In genomic region chr16:66590322-66590721, GRCh38 we compare ENCODE assay signal across 12 cellular contexts.
DNase-seq lines count a peak whose midpoint lies in the region; ATAC-seq and TF ChIP-seq lines count a peak whose summit lies in the region.
"Had no signal": no experiment of that assay in that cellular context is flagged by ENCODE, and none has a peak within 500 bp of the region (broad histone marks: within the 10 kb centered on the region; RNA-seq: fewer than 3 reads in every experiment).

No MANE protein-coding gene starts in this region.

- peaks cover 12% of the 10 kb centered on the region for H3K4me1 ChIP-seq in KMS-11 (ENCODE audit: low read depth, poor library complexity, severe bottlenecking)

- no peak overlapping the region; the same call in 1 of the 2 replicates for H3K9ac ChIP-seq in KMS-11

- H3K4me1 Mint-ChIP-seq in activated naive CD8-positive, alpha-beta T cell treated with anti-CD3 and anti-CD28 coated beads, Interleukin-2, amount 50 U/mL, for 24 hours = peaks cover 29% of the 10 kb centered on the region
- peaks cover 47% of the 10 kb centered on the region for H3K4me1 Mint-ChIP-seq in stimulated activated naive CD8-positive, alpha-beta T cell treated with anti-CD3 and anti-CD28 coated beads, Interleukin-15, amount 100 ng/mL, for 72 hours

- H3K4me2 ChIP-seq in KMS-11 = peak overlapping the region; percentile 65

- H3K9me3 Mint-ChIP-seq in activated naive CD8-positive, alpha-beta T cell treated with anti-CD3 and anti-CD28 coated beads, Interleukin-2, amount 50 U/mL, for 24 hours = no peaks in the 10 kb centered on the region
- H3K9me3 Mint-ChIP-seq in stimulated activated naive CD8-positive, alpha-beta T cell treated with anti-CD3 and anti-CD28 coated beads, Interleukin-15, amount 100 ng/mL, for 72 hours = no peaks in the 10 kb centered on the region

- no peaks in the 10 kb centered on the region for H4K20me1 ChIP-seq in KMS-11 (ENCODE audit: insufficient read depth)

- H3K36me3 ChIP-seq in KMS-11 (ENCODE audit: insufficient read depth) = no peaks in the 10 kb centered on the region
- H3K36me3 ChIP-seq: tibial nerve had no signal

- H3K79me2 ChIP-seq in KMS-11 (ENCODE audit: insufficient read depth, low read depth) = no peaks in the 10 kb centered on the region

- peak overlapping the region; percentile 16; the same call in 1 of the 2 replicates for H2AFZ ChIP-seq in KMS-11 (ENCODE audit: low read depth)

- H3K27ac ChIP-seq in KMS-11 = no peak overlapping the region
- H3K27ac ChIP-seq: tibial nerve had no signal

- H3K4me3 ChIP-seq in KMS-11 (IDR thresholded peaks at IDR 0.05; ENCODE audit: insufficient read depth, low read depth, low read length) = no peak overlapping the region

- peak overlapping the region; percentile 50 for H3K27ac Mint-ChIP-seq in activated naive CD8-positive, alpha-beta T cell treated with anti-CD3 and anti-CD28 coated beads, Interleukin-2, amount 50 U/mL, for 24 hours
- H3K27ac Mint-ChIP-seq in stimulated activated naive CD8-positive, alpha-beta T cell treated with anti-CD3 and anti-CD28 coated beads, Interleukin-15, amount 100 ng/mL, for 72 hours = peak overlapping the region; percentile 68 to 79

- peak; percentile 24 for DNase-seq in stimulated activated CD4-positive, alpha-beta T cell treated with anti-CD3 and anti-CD28 coated beads, Interleukin-15, amount 100 ng/mL, for 24 hours
- DNase-seq in stimulated activated CD4-positive, alpha-beta T cell treated with anti-CD3 and anti-CD28 coated beads, Interleukin-12 subunit alpha, Interleukin-12 subunit beta, amount 100 ng/mL, for 4 hours = no peak
- no peak for DNase-seq in activated naive CD8-positive, alpha-beta T cell treated with anti-CD3 and anti-CD28 coated beads, Interleukin-2, amount 50 U/mL, for 24 hours
- no peak for DNase-seq in stimulated activated naive CD8-positive, alpha-beta T cell treated with anti-CD3 and anti-CD28 coated beads, Interleukin-15, amount 100 ng/mL, for 72 hours
- DNase-seq in NK-92 treated with Interleukin-12 subunit alpha and Interleukin-12 subunit beta, amount 100 ng/mL, for 24 hours (lab: John Stamatoyannopoulos, UW) = no peak
- DNase-seq in SIG-M5 treated with dmso at 0.1 percent for 504 hours (lab: John Stamatoyannopoulos, UW; ENCODE audit: unreplicated experiment) = no peak
- no peak for DNase-seq in AG08395 (ENCODE audit: low spot score)
- DNase-seq: left ventricle myocardium superior, NCI-H187 treated with DMSO at 0.1 percent for 48 hours, posterior cingulate gyrus had no signal

- H3K27me3 ChIP-seq in KMS-11 (ENCODE audit: insufficient read depth, low read depth) = peaks cover 7% of the 10 kb centered on the region; the same call in 1 of the 2 replicates
- H3K27me3 ChIP-seq: tibial nerve had no signal

- TF ChIP-seq CTCF in KMS-11 (conservative IDR thresholded peaks at IDR 0.05; ENCODE audit: low read depth, low read length) = no peak

- ATAC-seq in activated naive CD8-positive, alpha-beta T cell treated with anti-CD3 and anti-CD28 coated beads, Interleukin-2, amount 50 U/mL, for 24 hours = peak; percentile 25
- ATAC-seq in stimulated activated naive CD8-positive, alpha-beta T cell treated with anti-CD3 and anti-CD28 coated beads, Interleukin-15, amount 100 ng/mL, for 72 hours = peak; percentile 42
- ATAC-seq: left ventricle myocardium superior had no signal

- peak overlapping the region; percentile 76 for H3K4me3 Mint-ChIP-seq in activated naive CD8-positive, alpha-beta T cell treated with anti-CD3 and anti-CD28 coated beads, Interleukin-2, amount 50 U/mL, for 24 hours
- H3K4me3 Mint-ChIP-seq in stimulated activated naive CD8-positive, alpha-beta T cell treated with anti-CD3 and anti-CD28 coated beads, Interleukin-15, amount 100 ng/mL, for 72 hours = peak overlapping the region; percentile 76 to 81

- H3K27me3 Mint-ChIP-seq in activated naive CD8-positive, alpha-beta T cell treated with anti-CD3 and anti-CD28 coated beads, Interleukin-2, amount 50 U/mL, for 24 hours = peaks cover 5% of the 10 kb centered on the region
- H3K27me3 Mint-ChIP-seq in stimulated activated naive CD8-positive, alpha-beta T cell treated with anti-CD3 and anti-CD28 coated beads, Interleukin-15, amount 100 ng/mL, for 72 hours = peaks cover 8% of the 10 kb centered on the region

- H3K36me3 Mint-ChIP-seq in activated naive CD8-positive, alpha-beta T cell treated with anti-CD3 and anti-CD28 coated beads, Interleukin-2, amount 50 U/mL, for 24 hours (ENCODE audit: low read depth) = no peaks in the 10 kb centered on the region
